Comparison of ENCODE assay signal across 1 cellular context in the genomic region with DNA sequence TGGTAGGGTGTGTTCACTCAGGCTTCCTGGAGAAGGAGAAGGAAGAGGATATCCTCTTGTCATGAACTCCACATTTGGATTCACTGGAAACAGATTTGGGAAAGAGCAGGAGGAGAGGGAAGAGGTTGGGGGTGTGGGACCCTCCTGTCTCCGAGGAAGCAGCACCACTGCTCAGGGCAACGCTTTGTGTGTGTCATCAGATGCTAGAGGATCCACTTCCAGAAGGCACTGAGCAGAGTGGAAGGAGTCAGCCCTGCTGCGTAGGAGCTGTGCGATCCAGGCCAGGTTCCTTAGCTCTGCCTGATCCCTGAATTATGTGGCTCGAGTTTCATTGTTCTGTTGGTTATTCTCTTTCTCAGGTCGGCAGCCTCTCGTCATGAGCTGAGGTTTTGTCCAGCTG.
TF ChIP-seq lines count a peak whose summit lies in the region.

No MANE protein-coding gene starts in this region.

TF ChIP-seq in H1, 55 proteins besides CTCF, POLR2A, EP300 and RAD21:
- TF ChIP-seq POLR2AphosphoS5 (IDR thresholded peaks at IDR 0.05; ENCODE audit: low read depth, low read length) (no peak), TCF12 (IDR thresholded peaks at IDR 0.05; ENCODE audit: low read depth, low read length) (no peak), CBX5 (IDR thresholded peaks at IDR 0.05; ENCODE audit: low read depth, low read length) (no peak), TEAD4 (IDR thresholded peaks at IDR 0.05; ENCODE audit: low read depth, low read length) (no peak), SUZ12 (IDR thresholded peaks at IDR 0.05; ENCODE audit: low read length) (no peak), NANOG (IDR thresholded peaks at IDR 0.05; ENCODE audit: insufficient read depth, low read depth, low read length, poor library complexity, severe bottlenecking) (no peak), JUND (IDR thresholded peaks at IDR 0.05; ENCODE audit: low read length) (no peak), SP2 (IDR thresholded peaks at IDR 0.05; ENCODE audit: low read length) (no peak), PHF8 (conservative IDR thresholded peaks at IDR 0.05; ENCODE audit: low read depth, low read length) (no peak), JUN (IDR thresholded peaks at IDR 0.05; ENCODE audit: low read depth, low read length) (no peak), SAP30 (IDR thresholded peaks at IDR 0.05; ENCODE audit: insufficient read depth, insufficient replicate concordance, low read length) (no peak), KDM1A (IDR thresholded peaks at IDR 0.05; ENCODE audit: borderline replicate concordance, low read length) (no peak), ASH2L (IDR thresholded peaks at IDR 0.05; ENCODE audit: low read length) (no peak), CHD1 (IDR thresholded peaks at IDR 0.05; ENCODE audit: low read depth, low read length) (no peak), SIX5 (IDR thresholded peaks at IDR 0.05; ENCODE audit: low read depth, low read length) (no peak), TAF1 (IDR thresholded peaks at IDR 0.05; ENCODE audit: low read depth, low read length) (no peak)
